Comparison of ENCODE assay signal across 2 cellular contexts in the genomic region with DNA sequence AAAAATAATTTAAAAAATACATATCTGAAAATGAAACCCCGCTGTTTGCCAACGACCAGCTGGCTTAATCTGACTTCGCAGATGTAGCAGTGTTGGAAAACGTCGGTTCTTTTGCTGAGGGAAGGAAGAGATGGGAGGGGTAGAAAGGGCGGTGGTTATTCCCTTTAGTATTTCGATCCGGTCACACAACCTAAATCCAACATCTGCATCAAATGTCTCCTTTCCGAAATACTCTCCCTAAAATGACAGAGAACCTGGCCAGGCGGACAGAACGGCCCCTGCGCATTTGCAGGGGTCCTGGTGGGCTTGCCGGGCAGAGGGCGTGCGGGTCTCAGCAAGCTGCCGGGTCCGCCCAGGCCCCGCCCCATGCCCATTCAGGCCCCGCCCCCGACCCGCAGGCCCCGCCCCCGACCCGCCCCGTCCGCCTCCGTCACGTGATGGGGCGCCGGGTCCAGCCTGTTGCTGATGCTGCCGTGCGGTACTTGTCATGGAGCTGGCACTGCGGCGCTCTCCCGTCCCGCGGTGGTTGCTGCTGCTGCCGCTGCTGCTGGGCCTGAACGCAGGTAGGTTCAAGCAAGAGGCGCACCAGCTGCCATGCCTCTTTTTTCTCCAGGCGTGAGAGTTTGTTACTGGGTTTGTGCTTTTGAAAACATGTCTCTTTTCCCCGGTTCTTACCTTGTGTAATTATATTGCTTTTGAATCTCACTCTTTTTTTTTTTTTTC.
A peak's percentile ranks its signal among the peaks of the same experiment; 100 is the strongest.
TF ChIP-seq lines count a peak whose summit lies in the region.

A gene with protein sequence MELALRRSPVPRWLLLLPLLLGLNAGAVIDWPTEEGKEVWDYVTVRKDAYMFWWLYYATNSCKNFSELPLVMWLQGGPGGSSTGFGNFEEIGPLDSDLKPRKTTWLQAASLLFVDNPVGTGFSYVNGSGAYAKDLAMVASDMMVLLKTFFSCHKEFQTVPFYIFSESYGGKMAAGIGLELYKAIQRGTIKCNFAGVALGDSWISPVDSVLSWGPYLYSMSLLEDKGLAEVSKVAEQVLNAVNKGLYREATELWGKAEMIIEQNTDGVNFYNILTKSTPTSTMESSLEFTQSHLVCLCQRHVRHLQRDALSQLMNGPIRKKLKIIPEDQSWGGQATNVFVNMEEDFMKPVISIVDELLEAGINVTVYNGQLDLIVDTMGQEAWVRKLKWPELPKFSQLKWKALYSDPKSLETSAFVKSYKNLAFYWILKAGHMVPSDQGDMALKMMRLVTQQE (plus strand): TSS at position 459 of the 723 bp plus-strand sequence. CDS start 29 bp downstream, at position 488.

TF ChIP-seq in IMR-90, 13 proteins besides CTCF, POLR2A, EP300 and RAD21:
- TF ChIP-seq MXI1 (IDR thresholded peaks at IDR 0.05; ENCODE audit: borderline replicate concordance, low read depth, low read length), result peak; percentile 44; the same call in 1 of the 2 replicates
- no peak for TF ChIP-seq MAZ (IDR thresholded peaks at IDR 0.05; ENCODE audit: borderline replicate concordance, low read depth, low read length)
- TF ChIP-seq BHLHE40 (IDR thresholded peaks at IDR 0.05; ENCODE audit: low read depth, low read length), result peak; percentile 61; the same call in 1 of the 2 replicates
- TF ChIP-seq, protein P1, sequence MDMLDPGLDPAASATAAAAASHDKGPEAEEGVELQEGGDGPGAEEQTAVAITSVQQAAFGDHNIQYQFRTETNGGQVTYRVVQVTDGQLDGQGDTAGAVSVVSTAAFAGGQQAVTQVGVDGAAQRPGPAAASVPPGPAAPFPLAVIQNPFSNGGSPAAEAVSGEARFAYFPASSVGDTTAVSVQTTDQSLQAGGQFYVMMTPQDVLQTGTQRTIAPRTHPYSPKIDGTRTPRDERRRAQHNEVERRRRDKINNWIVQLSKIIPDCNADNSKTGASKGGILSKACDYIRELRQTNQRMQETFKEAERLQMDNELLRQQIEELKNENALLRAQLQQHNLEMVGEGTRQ (IDR thresholded peaks at IDR 0.05; ENCODE audit: low read depth, low read length), result peak; percentile 92

TF ChIP-seq in PFSK-1, 5 proteins besides CTCF, POLR2A, EP300 and RAD21:
- TF ChIP-seq TAF1 (IDR thresholded peaks at IDR 0.05; ENCODE audit: borderline replicate concordance, insufficient read depth, low read length) (peak; percentile 58; the same call in 1 of the 2 replicates), POLR2AphosphoS5 (IDR thresholded peaks at IDR 0.05; ENCODE audit: low read depth, low read length) (peak; percentile 55; the same call in 1 of the 2 replicates), SIN3A (IDR thresholded peaks at IDR 0.05; ENCODE audit: borderline replicate concordance, insufficient read depth, low read length) (no peak), FOXP2 (optimal IDR thresholded peaks at IDR 0.05; ENCODE audit: borderline replicate concordance, extremely low read depth, extremely low read length, insufficient read depth) (peak; percentile 69)
- TF ChIP-seq, protein P2, sequence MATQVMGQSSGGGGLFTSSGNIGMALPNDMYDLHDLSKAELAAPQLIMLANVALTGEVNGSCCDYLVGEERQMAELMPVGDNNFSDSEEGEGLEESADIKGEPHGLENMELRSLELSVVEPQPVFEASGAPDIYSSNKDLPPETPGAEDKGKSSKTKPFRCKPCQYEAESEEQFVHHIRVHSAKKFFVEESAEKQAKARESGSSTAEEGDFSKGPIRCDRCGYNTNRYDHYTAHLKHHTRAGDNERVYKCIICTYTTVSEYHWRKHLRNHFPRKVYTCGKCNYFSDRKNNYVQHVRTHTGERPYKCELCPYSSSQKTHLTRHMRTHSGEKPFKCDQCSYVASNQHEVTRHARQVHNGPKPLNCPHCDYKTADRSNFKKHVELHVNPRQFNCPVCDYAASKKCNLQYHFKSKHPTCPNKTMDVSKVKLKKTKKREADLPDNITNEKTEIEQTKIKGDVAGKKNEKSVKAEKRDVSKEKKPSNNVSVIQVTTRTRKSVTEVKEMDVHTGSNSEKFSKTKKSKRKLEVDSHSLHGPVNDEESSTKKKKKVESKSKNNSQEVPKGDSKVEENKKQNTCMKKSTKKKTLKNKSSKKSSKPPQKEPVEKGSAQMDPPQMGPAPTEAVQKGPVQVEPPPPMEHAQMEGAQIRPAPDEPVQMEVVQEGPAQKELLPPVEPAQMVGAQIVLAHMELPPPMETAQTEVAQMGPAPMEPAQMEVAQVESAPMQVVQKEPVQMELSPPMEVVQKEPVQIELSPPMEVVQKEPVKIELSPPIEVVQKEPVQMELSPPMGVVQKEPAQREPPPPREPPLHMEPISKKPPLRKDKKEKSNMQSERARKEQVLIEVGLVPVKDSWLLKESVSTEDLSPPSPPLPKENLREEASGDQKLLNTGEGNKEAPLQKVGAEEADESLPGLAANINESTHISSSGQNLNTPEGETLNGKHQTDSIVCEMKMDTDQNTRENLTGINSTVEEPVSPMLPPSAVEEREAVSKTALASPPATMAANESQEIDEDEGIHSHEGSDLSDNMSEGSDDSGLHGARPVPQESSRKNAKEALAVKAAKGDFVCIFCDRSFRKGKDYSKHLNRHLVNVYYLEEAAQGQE (IDR thresholded peaks at IDR 0.05; ENCODE audit: insufficient read depth in 1 of 2, low read depth in 2 of 2, low read length in 2 of 2), result no peak
